Comparison of ENCODE assay signal across 14 cellular contexts in the genomic region with DNA sequence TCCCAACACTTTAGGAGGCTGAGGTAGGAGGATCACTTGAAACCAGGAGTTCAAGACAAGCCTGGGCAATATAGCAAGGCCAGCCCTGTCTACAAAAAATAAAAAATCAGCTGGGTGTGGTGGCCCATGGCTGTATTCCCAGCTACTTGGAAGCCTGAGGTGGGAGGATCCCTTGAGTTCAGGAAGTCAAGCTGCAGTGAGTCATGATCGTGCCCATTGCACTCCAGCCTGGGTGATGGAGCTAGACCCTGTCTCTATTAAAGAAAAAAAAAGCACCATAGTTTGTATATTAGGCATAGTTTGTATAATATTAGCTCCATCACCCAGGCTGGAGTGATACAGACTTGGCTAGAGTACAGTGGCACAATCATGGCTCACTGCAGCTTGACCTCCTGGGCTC. TPM values are rescaled to one million over a fixed set of nuclear protein-coding genes. Genes with fewer than 3 reads are reported as not detected.
DNase-seq lines count a peak whose midpoint lies in the region; ATAC-seq and TF ChIP-seq lines count a peak whose summit lies in the region.
"Had no signal": no experiment of that assay in that cellular context is flagged by ENCODE, and none has a peak within 500 bp of the region (broad histone marks: within the 10 kb centered on the region; RNA-seq: fewer than 3 reads in every experiment).

No MANE protein-coding gene starts in this region.

- no peaks in the 10 kb centered on the region for H3K27me3 Mint-ChIP-seq in chondrocyte (ENCODE audit: low read depth)
- H3K27me3 Mint-ChIP-seq: activated CD4-positive, alpha-beta T cell treated with anti-CD3 and anti-CD28 coated beads, Interleukin-2, amount 10 ng/mL, durations not matched to agents 7 days and 5 days; activated naive CD8-positive, alpha-beta T cell treated with anti-CD3 and anti-CD28 coated beads, Interleukin-2, amount 50 U/mL, for 24 hours had no signal

- no peaks in the 10 kb centered on the region for H3K36me3 ChIP-seq in kidney epithelial cell (ENCODE audit: control insufficient read depth, insufficient read depth, low read length)

- H3K4me1 Mint-ChIP-seq in chondrocyte (ENCODE audit: low read depth): no peaks in the 10 kb centered on the region
- H3K4me1 Mint-ChIP-seq: activated CD4-positive, alpha-beta T cell treated with anti-CD3 and anti-CD28 coated beads, Interleukin-2, amount 10 ng/mL, durations not matched to agents 7 days and 5 days; activated naive CD8-positive, alpha-beta T cell treated with anti-CD3 and anti-CD28 coated beads, Interleukin-2, amount 50 U/mL, for 24 hours had no signal

- no peak for ATAC-seq in stimulated activated naive CD8-positive, alpha-beta T cell treated with anti-CD3 and anti-CD28 coated beads, Interleukin-15, Interleukin-2, amounts not matched to agents 100 U/mL and 50 U/mL, for 24 hours
- ATAC-seq: activated naive CD8-positive, alpha-beta T cell treated with anti-CD3 and anti-CD28 coated beads, Interleukin-2, amount 50 U/mL, for 24 hours had no signal

- no peaks in the 10 kb centered on the region for H3K27me3 ChIP-seq in kidney epithelial cell (ENCODE audit: control insufficient read depth, insufficient read depth, low read length)

- DNase-seq in AG20443 (ENCODE audit: low spot score) (peak; percentile 44), M059J (ENCODE audit: low read depth) (peak; percentile 84), chondrocyte (ENCODE audit: low spot score) (no peak), kidney epithelial cell (ENCODE audit: low read depth) (peak; percentile 53), middle frontal gyrus (ENCODE audit: extremely low spot score, low spot score) (no peak), epidermal melanocyte (ENCODE audit: insufficient read length, low spot score) (no peak)
- no peak for DNase-seq in stimulated activated naive CD8-positive, alpha-beta T cell treated with anti-CD3 and anti-CD28 coated beads, Interleukin-15, Interleukin-2, amounts not matched to agents 100 U/mL and 50 U/mL, for 24 hours
- DNase-seq in stimulated activated CD4-positive, alpha-beta T cell treated with anti-CD3 and anti-CD28 coated beads, Interleukin-2, amount 100 ng/mL, for 48 hours: no peak
- DNase-seq: activated CD4-positive, alpha-beta T cell treated with anti-CD3 and anti-CD28 coated beads, Interleukin-2, amount 10 ng/mL, durations not matched to agents 7 days and 5 days; activated naive CD8-positive, alpha-beta T cell treated with anti-CD3 and anti-CD28 coated beads, Interleukin-2, amount 50 U/mL, for 24 hours; head of caudate nucleus; NCI-H1436; OCI-M1 had no signal

- H3K4me3 Mint-ChIP-seq in chondrocyte (ENCODE audit: unreplicated experiment): no peak overlapping the region
- H3K4me3 Mint-ChIP-seq: activated CD4-positive, alpha-beta T cell treated with anti-CD3 and anti-CD28 coated beads, Interleukin-2, amount 10 ng/mL, durations not matched to agents 7 days and 5 days; activated naive CD8-positive, alpha-beta T cell treated with anti-CD3 and anti-CD28 coated beads, Interleukin-2, amount 50 U/mL, for 24 hours; CD14-positive monocyte had no signal

- no peak overlapping the region for H3K4me3 ChIP-seq in kidney epithelial cell (ENCODE audit: low read depth, low read length)

- no peaks in the 10 kb centered on the region for H3K36me3 Mint-ChIP-seq in chondrocyte (ENCODE audit: low read depth)
- H3K36me3 Mint-ChIP-seq: CD14-positive monocyte had no signal

- peak overlapping the region; percentile 69 for H3K27ac Mint-ChIP-seq in chondrocyte (ENCODE audit: unreplicated experiment)
- H3K27ac Mint-ChIP-seq: activated CD4-positive, alpha-beta T cell treated with anti-CD3 and anti-CD28 coated beads, Interleukin-2, amount 10 ng/mL, durations not matched to agents 7 days and 5 days; activated naive CD8-positive, alpha-beta T cell treated with anti-CD3 and anti-CD28 coated beads, Interleukin-2, amount 50 U/mL, for 24 hours; CD14-positive monocyte had no signal

- no peaks in the 10 kb centered on the region for H3K9me3 Mint-ChIP-seq in chondrocyte (ENCODE audit: low read depth)
- H3K9me3 Mint-ChIP-seq: activated CD4-positive, alpha-beta T cell treated with anti-CD3 and anti-CD28 coated beads, Interleukin-2, amount 10 ng/mL, durations not matched to agents 7 days and 5 days; activated naive CD8-positive, alpha-beta T cell treated with anti-CD3 and anti-CD28 coated beads, Interleukin-2, amount 50 U/mL, for 24 hours had no signal

- TF ChIP-seq CTCF in chondrocyte (IDR thresholded peaks at IDR 0.05) (no peak), kidney epithelial cell (IDR thresholded peaks at IDR 0.05; ENCODE audit: insufficient read depth, low read length, poor library complexity, severe bottlenecking) (no peak)

RNA-seq across cellular contexts. Expression of a gene that starts 9.6 kb away (rescaled TPM):
- 0.25 and 1.8 TPM in 2 replicates for total RNA-seq in M059J (2014; rRNA removed; shearing (Covaris generic))
- 1.7 to 5.0 TPM (median 2.0 TPM) in 3 replicates for total RNA-seq in chondrocyte
- total RNA-seq in kidney epithelial cell: 4.6 and 7.9 TPM in 2 replicates
- total RNA-seq: activated CD4-positive, alpha-beta T cell treated with anti-CD3 and anti-CD28 coated beads, Interleukin-2, amount 10 ng/mL, durations not matched to agents 7 days and 5 days had no signal

RNA-seq across cellular contexts. Expression of a gene that starts 29.6 kb away (rescaled TPM):
- total RNA-seq in M059J (2014; rRNA removed; shearing (Covaris generic)): 24.3 and 38.8 TPM in 2 replicates
- total RNA-seq in chondrocyte: 31.4 to 49.5 TPM (median 33.1 TPM) in 3 replicates
- total RNA-seq in kidney epithelial cell: 21.2 and 21.5 TPM in 2 replicates

RNA-seq across cellular contexts. Expression of a gene that starts 30.1 kb away (rescaled TPM):
- total RNA-seq in M059J (2014; rRNA removed; shearing (Covaris generic)): 90.2 and 133 TPM in 2 replicates
- 5.2 to 15.9 TPM (median 14.3 TPM) in 3 replicates for total RNA-seq in chondrocyte
- 4.4 and 4.6 TPM in 2 replicates for total RNA-seq in kidney epithelial cell

Comparison
In these comparisons a context has a peak if more than half of its experiments do, and no peak if none do; other contexts are left out.
1. DNase-seq: peak in AG20443 (single experiment), M059J (single experiment) and kidney epithelial cell (single experiment); none in chondrocyte (single experiment), middle frontal gyrus (single experiment), stimulated activated naive CD8-positive, alpha-beta T cell treated with anti-CD3 and anti-CD28 coated beads, Interleukin-15, Interleukin-2, amounts not matched to agents 100 U/mL and 50 U/mL, for 24 hours (single experiment), stimulated activated CD4-positive, alpha-beta T cell treated with anti-CD3 and anti-CD28 coated beads, Interleukin-2, amount 100 ng/mL, for 48 hours (0 of 2) and epidermal melanocyte (single experiment).